In the genomic region with DNA sequence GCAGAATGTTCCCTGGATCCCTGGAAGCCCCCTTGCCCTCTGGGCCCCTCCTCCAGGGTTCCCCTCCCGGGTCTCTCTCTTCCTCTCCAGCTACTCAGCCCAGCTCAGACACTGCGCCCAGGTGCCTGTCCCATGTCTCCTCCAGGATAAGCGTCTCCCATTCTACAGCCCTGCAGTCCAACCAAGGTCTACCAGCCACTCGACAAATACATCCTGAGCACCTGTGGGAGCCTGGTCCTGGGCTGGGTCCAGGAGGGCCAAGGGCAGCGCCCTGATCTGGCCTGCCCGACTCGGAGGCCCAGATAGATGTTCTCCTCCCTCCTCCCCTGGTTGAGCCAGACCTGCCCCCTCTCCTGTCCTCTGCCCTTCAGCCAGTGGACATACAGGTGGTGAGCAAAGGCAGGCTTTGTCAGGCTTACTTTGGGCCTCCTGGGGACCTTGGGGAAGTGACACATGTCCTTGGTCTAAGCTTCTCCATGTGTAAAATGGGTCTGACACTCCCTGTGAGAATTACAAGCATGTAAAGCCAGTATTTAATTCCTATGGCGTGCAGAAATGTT, we compare ENCODE assay signal across 14 cellular contexts. TPM values are rescaled to one million over a fixed set of nuclear protein-coding genes. Genes with fewer than 3 reads are reported as not detected.
A peak's percentile ranks its signal among the peaks of the same experiment; 100 is the strongest.
DNase-seq lines count a peak whose midpoint lies in the region; ATAC-seq and TF ChIP-seq lines count a peak whose summit lies in the region.
"Had no signal": no experiment of that assay in that cellular context is flagged by ENCODE, and none has a peak within 500 bp of the region (broad histone marks: within the 10 kb centered on the region; RNA-seq: fewer than 3 reads in every experiment).

No MANE protein-coding gene starts in this region.

- H3K27ac ChIP-seq in CD4-positive, CD25-positive, alpha-beta regulatory T cell (ENCODE audit: insufficient read depth, low read length, poor library complexity, severe bottlenecking) = no peak overlapping the region
- no peak overlapping the region for H3K27ac ChIP-seq in DND-41 (ENCODE audit: low read length)
- H3K27ac ChIP-seq: esophagus muscularis mucosa had no signal

- H3K9me3 Mint-ChIP-seq in CD4-positive, CD25-positive, alpha-beta regulatory T cell = peaks cover 0 to 2% (median 0%) of the 10 kb centered on the region in 7 donors
- H3K9me3 Mint-ChIP-seq in brain = peaks cover 0 to 9% (median 0%) of the 10 kb centered on the region in 5 experiments
- H3K9me3 Mint-ChIP-seq in naive thymus-derived CD8-positive, alpha-beta T cell = no peaks in the 10 kb centered on the region

- H3K4me3 Mint-ChIP-seq in CD4-positive, CD25-positive, alpha-beta regulatory T cell = peak overlapping the region; percentile 81 to 91 (median 83)
- H3K4me3 Mint-ChIP-seq in brain = peak overlapping the region; percentile 67 to 78 (median 73)
- peak overlapping the region; percentile 66 to 89 (median 84) for H3K4me3 Mint-ChIP-seq in naive thymus-derived CD8-positive, alpha-beta T cell

- no peaks in the 10 kb centered on the region for H3K27me3 ChIP-seq in CD4-positive, CD25-positive, alpha-beta regulatory T cell (ENCODE audit: control insufficient read depth, insufficient read depth, low read length)
- peaks cover 50% of the 10 kb centered on the region for H3K27me3 ChIP-seq in DND-41 (ENCODE audit: insufficient read depth, low read length, poor library complexity)

- no peak for ATAC-seq in CD4-positive, CD25-positive, alpha-beta regulatory T cell (ENCODE audit: low read depth in 2 of 2)
- ATAC-seq in DND-41 (ENCODE audit: insufficient read depth, low read depth) (no peak), GM21528 (IDR thresholded peaks at IDR 0.05; ENCODE audit: low FRiP score, unreplicated experiment) (no peak), HG02973 (IDR thresholded peaks at IDR 0.05; ENCODE audit: unreplicated experiment) (no peak)
- no peak for ATAC-seq in naive thymus-derived CD8-positive, alpha-beta T cell

- H3K4me2 ChIP-seq in DND-41 (ENCODE audit: insufficient read depth, low read length) = peak overlapping the region; percentile 90; the same call in 1 of the 2 replicates

- no peak for DNase-seq in CD4-positive, CD25-positive, alpha-beta regulatory T cell
- DNase-seq in DND-41 (no peak), NOMO-1 treated with DMSO at 0.1 percent for 48 hours (lab: John Stamatoyannopoulos, UW; ENCODE audit: unreplicated experiment) (no peak)
- peak in 2 of 10 donors; percentile 15 to 53 for DNase-seq in naive thymus-derived CD8-positive, alpha-beta T cell
- DNase-seq: central memory CD4-positive, alpha-beta T cell; T1000 had no signal

- no peaks in the 10 kb centered on the region for H3K79me2 ChIP-seq in DND-41 (ENCODE audit: insufficient read depth, low read length)

- no peaks in the 10 kb centered on the region for H3K36me3 ChIP-seq in CD4-positive, CD25-positive, alpha-beta regulatory T cell (ENCODE audit: control insufficient read depth, insufficient read depth, low read length)
- no peaks in the 10 kb centered on the region for H3K36me3 ChIP-seq in DND-41 (ENCODE audit: insufficient read depth, low read length)
- H3K36me3 ChIP-seq: esophagus muscularis mucosa, Peyer's patch had no signal

- no peaks in the 10 kb centered on the region for H3K9me3 ChIP-seq in CD4-positive, CD25-positive, alpha-beta regulatory T cell (ENCODE audit: control insufficient read depth in 2 of 2, low read length in 2 of 2)
- no peaks in the 10 kb centered on the region for H3K9me3 ChIP-seq in DND-41 (ENCODE audit: insufficient read depth, low read length, severe bottlenecking)
- H3K9me3 ChIP-seq: esophagus muscularis mucosa, Peyer's patch had no signal

- H3K4me1 ChIP-seq in CD4-positive, CD25-positive, alpha-beta regulatory T cell (ENCODE audit: control insufficient read depth, insufficient read depth, low read length, poor library complexity, severe bottlenecking) = peaks cover 6% of the 10 kb centered on the region
- peaks cover 22% of the 10 kb centered on the region for H3K4me1 ChIP-seq in DND-41 (ENCODE audit: insufficient read depth, low read length)

- H3K4me1 Mint-ChIP-seq in CD4-positive, CD25-positive, alpha-beta regulatory T cell = peaks cover 0 to 30% (median 8%) of the 10 kb centered on the region in 4 donors
- H3K4me1 Mint-ChIP-seq in brain = peaks cover 12% of the 10 kb centered on the region
- peaks cover 13 to 27% (median 19%) of the 10 kb centered on the region in 4 donors for H3K4me1 Mint-ChIP-seq in naive thymus-derived CD8-positive, alpha-beta T cell

- H3K9ac ChIP-seq in DND-41 (ENCODE audit: low read depth, low read length) = no peak overlapping the region

- POLR2A ChIA-PET in naive thymus-derived CD8-positive, alpha-beta T cell (lab: Charles Lee) = interaction anchor here (0.6 to 1.3 kb wide), 6 partner anchors 11 to 520 kb away, joined by 3 to 6 read pairs (median 3); no protein-coding TSS in a partner anchor

- H3K4me3 ChIP-seq in CD4-positive, CD25-positive, alpha-beta regulatory T cell (ENCODE audit: low read depth, low read length) = no peak overlapping the region
- no peak overlapping the region for H3K4me3 ChIP-seq in DND-41 (ENCODE audit: low read depth in 1 of 2, low read length in 2 of 2)

- H4K20me1 ChIP-seq in DND-41 (ENCODE audit: insufficient read depth, low read length) = peaks cover 17% of the 10 kb centered on the region

- H3K27me3 Mint-ChIP-seq in CD4-positive, CD25-positive, alpha-beta regulatory T cell = peaks cover 51% of the 10 kb centered on the region
- H3K27me3 Mint-ChIP-seq in brain = peaks cover 86% of the 10 kb centered on the region
- H3K27me3 Mint-ChIP-seq in naive thymus-derived CD8-positive, alpha-beta T cell = peaks cover 0 to 32% (median 17%) of the 10 kb centered on the region in 5 donors

- H2AFZ ChIP-seq in DND-41 (ENCODE audit: low read depth, low read length) = no peak overlapping the region

- TF ChIP-seq CTCF in DND-41 (IDR thresholded peaks at IDR 0.05; ENCODE audit: borderline replicate concordance, extremely low read depth, low read length, poor library complexity, severe bottlenecking) (no peak), brain (conservative IDR thresholded peaks at IDR 0.05) (no peak)

- H3K27ac Mint-ChIP-seq in CD4-positive, CD25-positive, alpha-beta regulatory T cell = peak overlapping the region in 2 of 3 donors; percentile 75 to 92
- H3K27ac Mint-ChIP-seq in brain = no peak overlapping the region
- peak overlapping the region in 5 of 10 donors; percentile 26 to 86 (median 75) for H3K27ac Mint-ChIP-seq in naive thymus-derived CD8-positive, alpha-beta T cell

- H3K36me3 Mint-ChIP-seq in CD4-positive, CD25-positive, alpha-beta regulatory T cell = no peaks in the 10 kb centered on the region
- H3K36me3 Mint-ChIP-seq in brain = no peaks in the 10 kb centered on the region
- peaks cover 0 to 5% (median 0%) of the 10 kb centered on the region in 3 donors for H3K36me3 Mint-ChIP-seq in naive thymus-derived CD8-positive, alpha-beta T cell

RNA-seq across cellular contexts. Expression of a gene that starts 1.4 kb away (rescaled TPM):
- total RNA-seq in CD4-positive, CD25-positive, alpha-beta regulatory T cell = 2.4 TPM
- polyA plus RNA-seq in CD4-positive, CD25-positive, alpha-beta regulatory T cell = 1 to 10 TPM; 1.2 to 4.0 (median 2.3) TPM
- polyA plus RNA-seq in brain (ENCODE audit: insufficient read depth, low read depth, low replicate concordance) = 3.2 TPM
- total RNA-seq in naive thymus-derived CD8-positive, alpha-beta T cell = 10 to 100 TPM; 40.6 to 44.5 TPM
- 1 to 10 TPM in 2 of 3 donors, under 1 TPM in 1; 0.93 to 2.8 (median 1.1) TPM for polyA plus RNA-seq in naive thymus-derived CD8-positive, alpha-beta T cell

RNA-seq across cellular contexts. Expression of a gene that starts 56.7 kb away (rescaled TPM):
- total RNA-seq in CD4-positive, CD25-positive, alpha-beta regulatory T cell = not detected
- under 1 TPM in 1 of 4 donors, not detected in 3; 0.49 TPM for polyA plus RNA-seq in CD4-positive, CD25-positive, alpha-beta regulatory T cell
- 0.83 TPM for polyA plus RNA-seq in brain (ENCODE audit: insufficient read depth, low read depth, low replicate concordance)
- total RNA-seq in naive thymus-derived CD8-positive, alpha-beta T cell = 10 to 100 TPM; 40.1 to 42.7 TPM
- not detected for polyA plus RNA-seq in naive thymus-derived CD8-positive, alpha-beta T cell
- total RNA-seq: HT1080, mononuclear cell, Peyer's patch, temporal lobe had no signal

Comparison
In these comparisons a context has a peak if more than half of its experiments do, and no peak if none do; other contexts are left out.
1. H3K27ac Mint-ChIP-seq: peak in CD4-positive, CD25-positive, alpha-beta regulatory T cell (2 of 3); none in brain (0 of 5).
2. Peak in every context shown above with its lines, with median percentiles within 50 percentile points of each other: H3K4me3 Mint-ChIP-seq.